ENCODE assay signal across 23 cellular contexts in genomic region chr7:137690635-137691034, GRCh38.
DNase-seq lines count a peak whose midpoint lies in the region; ATAC-seq, FAIRE-seq and TF ChIP-seq lines count a peak whose summit lies in the region.
"Had no signal": no experiment of that assay in that cellular context is flagged by ENCODE, and none has a peak within 500 bp of the region (broad histone marks: within the 10 kb centered on the region; RNA-seq: fewer than 3 reads in every experiment).

No MANE protein-coding gene starts in this region.

- no peaks in the 10 kb centered on the region for H3K27me3 Mint-ChIP-seq in neural crest cell (ENCODE audit: low read depth)

- POLR2A ChIA-PET in HepG2 (lab: Yijun Ruan, JAX): no interaction called here

- H3K27me3 ChIP-seq in HepG2 (ENCODE audit: control insufficient read depth in 1 of 2, insufficient read depth in 2 of 2, low read length in 2 of 2) (peaks cover 2 to 58% of the 10 kb centered on the region in 2 experiments; a peak in 4 of 5 replicates), right lobe of liver (no peaks in the 10 kb centered on the region), spleen (replicated peaks in 1 of 7) (no peaks in the 10 kb centered on the region)

- no peak for FAIRE-seq in HepG2 (lab: Jason Lieb, UNC)
- FAIRE-seq: D721Med, GM12892, GM18507, K562 had no signal

- H3K4me3 ChIP-seq in HepG2 (replicated peaks in 1 of 3; ENCODE audit: insufficient read depth in 1 of 3, low read depth in 2 of 3, low read length in 3 of 3): no peak overlapping the region
- H3K4me3 ChIP-seq in right lobe of liver: no peak overlapping the region
- H3K4me3 ChIP-seq in spleen: no peak overlapping the region
- H3K4me3 ChIP-seq: HAP-1, K562 had no signal

- intact Hi-C loops in HepG2 (cut with micrococcal nuclease; ENCODE audit: unreplicated experiment) (no loop called here), right lobe of liver (cut with DNase I) (no loop called here), Right ventricle myocardium inferior (cut with DNase I) (no loop called here), spleen (cut with DNase I; ENCODE audit: low total_unique reads) (no loop called here)

- no peak for TF ChIP-seq EP300 in HepG2 (IDR thresholded peaks at IDR 0.05; ENCODE audit: low read depth in 2 of 2, low read length in 2 of 2)
- no peak for TF ChIP-seq EP300 in HepG2 (CRISPR knock-in tag; IDR thresholded peaks at IDR 0.05; ENCODE audit: borderline replicate concordance)

- no peak overlapping the region for H3K4me2 ChIP-seq in HepG2 (ENCODE audit: low read depth, low read length)

- TF ChIP-seq CTCF in HepG2 (CRISPR knock-in tag; IDR thresholded peaks at IDR 0.05) (no peak), right lobe of liver (IDR thresholded peaks at IDR 0.05) (no peak), VCaP (conservative IDR thresholded peaks at IDR 0.05) (0 out of 2 replicates have a peak, but pooled peaks have one; percentile 6), neural crest cell (conservative IDR thresholded peaks at IDR 0.05) (peak; percentile 20), spleen (IDR thresholded peaks at IDR 0.05 in 8 of 11, conservative IDR thresholded peaks at IDR 0.05 in 3 of 11) (no peak)

- H3K9me3 ChIP-seq in HepG2 (ENCODE audit: low read length) (no peaks in the 10 kb centered on the region), right lobe of liver (no peaks in the 10 kb centered on the region), spleen (no peaks in the 10 kb centered on the region)
- H3K9me3 ChIP-seq: Caco-2, HAP-1 had no signal

- no TSS peak for BruUV-seq in HepG2 (replicated peaks; lab: Mats Ljungman, UMichigan)

- H3K79me2 ChIP-seq in HepG2 (ENCODE audit: insufficient read depth, low read length): no peaks in the 10 kb centered on the region

- ATAC-seq in HepG2 (peak; percentile 50; the same call in 1 of the 3 replicates), right lobe of liver (no peak), Right ventricle myocardium inferior (no peak), GM21723 (IDR thresholded peaks at IDR 0.05; ENCODE audit: unreplicated experiment) (no peak)
- ATAC-seq: K562 had no signal

- no peaks in the 10 kb centered on the region for H3K36me3 Mint-ChIP-seq in neural crest cell (ENCODE audit: low read depth)

- H3K9ac ChIP-seq in HepG2 (ENCODE audit: insufficient read depth, low read depth, low read length): no peak overlapping the region

- WGBS in HepG2 (ENCODE audit: low lambda C conversion rate): 25% methylated on average over 4 of the region's 4 CpGs
- 70% methylated on average over 4 of the region's 4 CpGs for WGBS in right lobe of liver (ENCODE audit: insufficient coverage, low coverage, low lambda C conversion rate, missing lambda C conversion rate)
- 65 to 83% (median 74%) methylated on average over 4 of the region's 4 CpGs for WGBS in spleen, 5 donors

- H3K9me3 Mint-ChIP-seq in neural crest cell: no peaks in the 10 kb centered on the region
- H3K9me3 Mint-ChIP-seq: CD4-positive, alpha-beta T cell had no signal

- H2AFZ ChIP-seq in HepG2 (ENCODE audit: low read length): no peak overlapping the region

- in situ Hi-C loops in HepG2 (cut with HindIII; ENCODE audit: extremely low pct_ligation_motif_present, low pct_unique_long_range_greater_than_20kb): no loop called here

- H3K27ac ChIP-seq in HepG2 (ENCODE audit: extremely low read length, insufficient read depth, low read length) (no peak overlapping the region), right lobe of liver (no peak overlapping the region), VCaP (no peak overlapping the region), spleen (no peak overlapping the region)
- H3K27ac ChIP-seq: 22Rv1, HL-60 had no signal

- CTCF ChIA-PET in HepG2 (lab: Yijun Ruan, JAX; ENCODE audit: low intra/inter-chr PET ratio, low total read pairs): no interaction called here

- TF ChIP-seq RAD21 in HepG2 (CRISPR knock-in tag; IDR thresholded peaks at IDR 0.05): no peak

- peaks cover 3% of the 10 kb centered on the region for H3K4me1 Mint-ChIP-seq in neural crest cell
- H3K4me1 Mint-ChIP-seq: B cell had no signal

- no peaks in the 10 kb centered on the region for H3K36me3 ChIP-seq in HepG2 (replicated peaks in 1 of 2; ENCODE audit: control insufficient read depth in 1 of 2, insufficient read depth in 2 of 2, low read length in 2 of 2)
- H3K36me3 ChIP-seq in right lobe of liver: no peaks in the 10 kb centered on the region
- H3K36me3 ChIP-seq in spleen: no peaks in the 10 kb centered on the region
- H3K36me3 ChIP-seq: HAP-1 had no signal

- H3K4me3 Mint-ChIP-seq in neural crest cell: no peak overlapping the region
- H3K4me3 Mint-ChIP-seq: B cell; CD4-positive, alpha-beta T cell had no signal

- DNase-seq in HepG2 (ENCODE audit: low spot score) (no peak), right lobe of liver (no peak), neural crest cell (ENCODE audit: low read depth, low spot score) (no peak), Right ventricle myocardium inferior (ENCODE audit: missing footprints) (no peak), spleen (no peak)
- DNase-seq: C1 segment of cervical spinal cord; Caco-2; CD4-positive, alpha-beta T cell; DMS153; DMS79; GDM1; GOT3; IMR-90 had no signal

- H3K4me1 ChIP-seq in HepG2 (ENCODE audit: insufficient read depth, low read length) (peaks cover 8% of the 10 kb centered on the region), right lobe of liver (peaks cover 0 to 1% (median 0%) of the 10 kb centered on the region in 4 donors), spleen (no peaks in the 10 kb centered on the region)
- H3K4me1 ChIP-seq: Caco-2, HAP-1 had no signal

- no peak overlapping the region for H3K27ac Mint-ChIP-seq in neural crest cell (ENCODE audit: unreplicated experiment)
- H3K27ac Mint-ChIP-seq: B cell; CD4-positive, alpha-beta T cell had no signal

- TF ChIP-seq POLR2A in HepG2 (IDR thresholded peaks at IDR 0.05; ENCODE audit: insufficient read depth in 1 of 2, low read depth in 2 of 2, low read length in 2 of 2): no peak
- TF ChIP-seq POLR2A in right lobe of liver (IDR thresholded peaks at IDR 0.05): no peak
- no peak for TF ChIP-seq POLR2A in spleen (IDR thresholded peaks at IDR 0.05)

- no peaks in the 10 kb centered on the region for H4K20me1 ChIP-seq in HepG2 (ENCODE audit: insufficient read depth, low read length)

TF ChIP-seq in HepG2, 621 proteins besides CTCF, POLR2A, EP300 and RAD21:
- TF ChIP-seq ZNF703 (CRISPR knock-in tag; IDR thresholded peaks at IDR 0.05; ENCODE audit: borderline replicate concordance) (no peak), NAIF1 (CRISPR knock-in tag; IDR thresholded peaks at IDR 0.05; ENCODE audit: borderline replicate concordance) (no peak), ZMYM4 (CRISPR knock-in tag; IDR thresholded peaks at IDR 0.05) (no peak), RXRB (CRISPR knock-in tag; IDR thresholded peaks at IDR 0.05; ENCODE audit: borderline replicate concordance) (no peak), GABPA (IDR thresholded peaks at IDR 0.05; ENCODE audit: low read depth, low read length) (no peak), GABPA (CRISPR knock-in tag; IDR thresholded peaks at IDR 0.05; ENCODE audit: low read depth) (no peak)

Comparison
In these comparisons a context has a peak if more than half of its experiments do, and no peak if none do; other contexts are left out.
1. CTCF ChIP-seq: peak in VCaP (single experiment) and neural crest cell (single experiment); none in HepG2 (single experiment), right lobe of liver (0 of 4) and spleen (0 of 11).